ENCODE assay signal across 12 cellular contexts in the genomic region with DNA sequence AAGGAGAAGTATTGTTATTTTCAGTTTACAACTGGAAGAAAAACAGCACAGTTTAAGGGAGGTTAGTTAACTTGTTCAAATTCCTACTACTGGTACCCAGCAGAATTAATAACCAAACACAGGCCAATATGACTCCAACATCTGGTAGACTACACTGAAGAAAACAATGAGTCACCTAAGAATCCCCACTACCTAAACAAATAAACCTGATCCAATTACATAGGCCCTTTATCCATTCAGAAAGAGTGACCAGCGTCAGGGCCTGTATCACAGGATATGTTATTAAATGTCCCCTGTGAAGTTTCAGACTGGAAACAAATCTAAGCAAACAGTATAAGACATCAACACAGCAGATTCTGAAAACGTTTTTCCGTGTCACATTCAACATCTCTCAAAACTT.
DNase-seq lines count a peak whose midpoint lies in the region; ATAC-seq and TF ChIP-seq lines count a peak whose summit lies in the region.
"Had no signal": no experiment of that assay in that cellular context is flagged by ENCODE, and none has a peak within 500 bp of the region (broad histone marks: within the 10 kb centered on the region; RNA-seq: fewer than 3 reads in every experiment).

No MANE protein-coding gene starts in this region.

- H2AFZ ChIP-seq in GM23248 = no peak overlapping the region
- H2AFZ ChIP-seq in PC-3 (ENCODE audit: low read length) = no peak overlapping the region

- no peak overlapping the region for H3K9ac ChIP-seq in GM23248
- no peak overlapping the region for H3K9ac ChIP-seq in PC-3 (ENCODE audit: low read length)

- no peaks in the 10 kb centered on the region for H3K36me3 ChIP-seq in GM23248 (ENCODE audit: low read depth)
- no peaks in the 10 kb centered on the region for H3K36me3 ChIP-seq in PC-3 (ENCODE audit: low read depth, low read length)
- no peaks in the 10 kb centered on the region for H3K36me3 ChIP-seq in BE2C

- no peak overlapping the region for H3K4me3 ChIP-seq in GM23248
- no peak overlapping the region for H3K4me3 ChIP-seq in PC-3 (ENCODE audit: low read length)
- H3K4me3 ChIP-seq in BE2C (ENCODE audit: low read depth, low read length) = no peak overlapping the region

- in situ Hi-C loops in GM23248 (cut with MboI) = no loop called here

- POLR2A ChIA-PET in PC-3 (lab: Charles Lee; ENCODE audit: unreplicated experiment) = no interaction called here

- H4K20me1 ChIP-seq in GM23248 (ENCODE audit: insufficient read depth) (no peaks in the 10 kb centered on the region), PC-3 (ENCODE audit: low read length) (no peaks in the 10 kb centered on the region)

- WGBS in GM23248 (ENCODE audit: low coverage in 1 of 2, low lambda C conversion rate in 2 of 2, missing lambda C conversion rate in 2 of 2), 2 experiments = 72 to 73% methylated on average over 3 of the region's 3 CpGs

- TF ChIP-seq CTCF in PC-3 (conservative IDR thresholded peaks at IDR 0.05; ENCODE audit: low read depth, low read length) (no peak), BE2C (IDR thresholded peaks at IDR 0.05; ENCODE audit: low read depth, low read length) (no peak)

- ATAC-seq in PC-3 (peak; percentile 96), HG03521 (IDR thresholded peaks at IDR 0.05; ENCODE audit: unreplicated experiment) (no peak), GM19023 (IDR thresholded peaks at IDR 0.05; ENCODE audit: unreplicated experiment) (no peak), GM18502 (IDR thresholded peaks at IDR 0.05; ENCODE audit: poor library complexity, unreplicated experiment) (no peak)

- H3K9me3 ChIP-seq in GM23248 (ENCODE audit: low read depth) = no peaks in the 10 kb centered on the region
- no peaks in the 10 kb centered on the region for H3K9me3 ChIP-seq in PC-3 (ENCODE audit: low read length)
- H3K9me3 ChIP-seq in BE2C = no peaks in the 10 kb centered on the region

- no TSS peak for BruUV-seq in PC-3 (replicated peaks; lab: Mats Ljungman, UMichigan)

- H3K79me2 ChIP-seq in GM23248 (ENCODE audit: insufficient read depth) (no peaks in the 10 kb centered on the region), PC-3 (ENCODE audit: low read length) (no peaks in the 10 kb centered on the region)

- CTCF ChIA-PET in PC-3 (lab: Charles Lee) = no interaction called here

- H3K4me2 ChIP-seq in GM23248 (ENCODE audit: unreplicated experiment) (no peak overlapping the region), PC-3 (ENCODE audit: low read length) (no peak overlapping the region)

- H3K27ac ChIP-seq in GM23248 (no peak overlapping the region; the same call in 1 of the 2 replicates), PC-3 (ENCODE audit: low read length) (no peak overlapping the region)

- H3K9me2 ChIP-seq in GM23248 (ENCODE audit: insufficient read depth) = no peaks in the 10 kb centered on the region
- H3K9me2 ChIP-seq in PC-3 (replicated peaks; ENCODE audit: low read length) = no peaks in the 10 kb centered on the region

- H3K27me3 ChIP-seq in GM23248 (replicated peaks; ENCODE audit: insufficient read depth) = no peaks in the 10 kb centered on the region
- H3K27me3 ChIP-seq in PC-3 (ENCODE audit: low read length) = no peaks in the 10 kb centered on the region
- H3K27me3 ChIP-seq in BE2C = no peaks in the 10 kb centered on the region

- H3F3A ChIP-seq in GM23248 (ENCODE audit: insufficient read depth) (peaks cover 18% of the 10 kb centered on the region), PC-3 (ENCODE audit: low read length, unreplicated experiment) (no peaks in the 10 kb centered on the region)

- intact Hi-C loops in PC-3 (cut with micrococcal nuclease) = no loop called here

- DNase-seq in AG08395 (ENCODE audit: low spot score) (peak; percentile 25), GM23248 (peak; percentile 45), PC-3 (peak; percentile 41), fibroblast of peridontal ligament (ENCODE audit: extremely low read depth) (peak; percentile 51), BE2C (no peak)
- DNase-seq: activated CD8-positive, alpha-beta memory T cell treated with anti-CD3 and anti-CD28 coated beads, Interleukin-2, amount 50 U/mL, for 48 hours; head of caudate nucleus; NCI-H2107; stimulated activated CD4-positive, alpha-beta T cell treated with anti-CD3 and anti-CD28 coated beads, Interleukin-12 subunit alpha, Interleukin-12 subunit beta, amount 100 ng/mL, for 4 hours had no signal

- H3K4me1 ChIP-seq in GM23248 (ENCODE audit: insufficient read depth) (peaks cover 62% of the 10 kb centered on the region), PC-3 (ENCODE audit: insufficient read depth, low read length) (peaks cover 3% of the 10 kb centered on the region; the same call in 1 of the 2 replicates), BE2C (no peaks in the 10 kb centered on the region)
